ENCODE assay signal across 27 cellular contexts in the genomic region with DNA sequence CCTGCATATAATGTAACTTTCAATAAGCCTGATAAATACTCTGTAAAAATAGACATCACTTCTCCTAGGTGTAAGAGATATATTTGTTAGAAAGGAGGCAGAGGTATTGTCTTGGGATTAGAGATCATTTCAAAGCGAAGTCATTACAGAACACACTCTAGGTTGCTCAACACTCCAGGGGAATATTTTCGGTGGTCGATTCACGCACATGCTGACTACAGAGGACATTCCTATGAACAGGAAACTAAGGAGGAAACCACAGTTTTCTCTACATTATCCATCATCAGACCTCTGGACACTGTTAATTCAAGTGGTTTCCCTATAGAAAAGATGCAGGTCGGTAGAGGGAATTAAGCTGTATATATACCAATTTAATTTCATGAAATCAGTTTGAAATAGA.
"Had no signal": no experiment of that assay in that cellular context is flagged by ENCODE, and none has a peak within 500 bp of the region (broad histone marks: within the 10 kb centered on the region; RNA-seq: fewer than 3 reads in every experiment).

No MANE protein-coding gene starts in this region.

- H3K27me3 ChIP-seq: cardiac muscle cell, gastroesophageal sphincter, pancreas, stomach, suprapubic skin, tibial nerve had no signal

- H3K27ac ChIP-seq: cardiac muscle cell, gastroesophageal sphincter, pancreas, psoas muscle, stomach, suprapubic skin, tibial nerve had no signal

- H3K4me3 ChIP-seq: cardiac muscle cell, gastroesophageal sphincter, pancreas, psoas muscle, stomach, suprapubic skin, tibial nerve had no signal

- DNase-seq: activated CD4-positive, alpha-beta T cell treated with anti-CD3 and anti-CD28 coated beads for 4 hours; activated CD4-positive, alpha-beta T cell treated with anti-CD3 and anti-CD28 coated beads, Interleukin-2, amount 50 U/mL, for 48 hours; activated CD4-positive, CD25-positive, alpha-beta regulatory T cell; activated CD8-positive, alpha-beta memory T cell treated with anti-CD3 and anti-CD28 coated beads, Interleukin-2, amount 50 U/mL, for 48 hours; activated naive CD4-positive, alpha-beta T cell treated with Interleukin-2 at 50 U/mL for 16 hours; activated naive CD8-positive, alpha-beta T cell treated with anti-CD3 and anti-CD28 coated beads for 36 hours; activated T-cell treated with anti-CD3 and anti-CD28 coated beads, Interleukin-2, amount 50 U/mL, for 4 hours; amniotic stem cell; effector CD8-positive, alpha-beta T cell; erythroblast; head of caudate nucleus; hypothalamus; islet precursor cell; left cardiac atrium; nephron progenitor cell; pancreas; psoas muscle; right cardiac atrium; small intestine; stomach; T1000 had no signal

- H3K36me3 ChIP-seq: cardiac muscle cell, gastroesophageal sphincter, pancreas, stomach, suprapubic skin, tibial nerve had no signal

- H3K4me1 ChIP-seq: gastroesophageal sphincter, pancreas, psoas muscle, stomach had no signal

- ATAC-seq: activated T-cell treated with anti-CD3 and anti-CD28 coated beads, Interleukin-2, amount 50 U/mL, for 4 hours; gastroesophageal sphincter; left cardiac atrium; pancreas; psoas muscle; right cardiac atrium; stimulated activated memory B cell treated with anti-CD40 and anti-IgM and Interleukin-4, amounts not matched to agents 10 μg/mL and 1 μg/mL and 100 μg/mL, for 72 hours had no signal

- H3K9me3 ChIP-seq: gastroesophageal sphincter, pancreas, psoas muscle, stomach, suprapubic skin, tibial nerve had no signal

- FAIRE-seq: pancreas, small intestine, urothelium cell line had no signal
